ENCODE assay signal across 8 cellular contexts in the genomic region with DNA sequence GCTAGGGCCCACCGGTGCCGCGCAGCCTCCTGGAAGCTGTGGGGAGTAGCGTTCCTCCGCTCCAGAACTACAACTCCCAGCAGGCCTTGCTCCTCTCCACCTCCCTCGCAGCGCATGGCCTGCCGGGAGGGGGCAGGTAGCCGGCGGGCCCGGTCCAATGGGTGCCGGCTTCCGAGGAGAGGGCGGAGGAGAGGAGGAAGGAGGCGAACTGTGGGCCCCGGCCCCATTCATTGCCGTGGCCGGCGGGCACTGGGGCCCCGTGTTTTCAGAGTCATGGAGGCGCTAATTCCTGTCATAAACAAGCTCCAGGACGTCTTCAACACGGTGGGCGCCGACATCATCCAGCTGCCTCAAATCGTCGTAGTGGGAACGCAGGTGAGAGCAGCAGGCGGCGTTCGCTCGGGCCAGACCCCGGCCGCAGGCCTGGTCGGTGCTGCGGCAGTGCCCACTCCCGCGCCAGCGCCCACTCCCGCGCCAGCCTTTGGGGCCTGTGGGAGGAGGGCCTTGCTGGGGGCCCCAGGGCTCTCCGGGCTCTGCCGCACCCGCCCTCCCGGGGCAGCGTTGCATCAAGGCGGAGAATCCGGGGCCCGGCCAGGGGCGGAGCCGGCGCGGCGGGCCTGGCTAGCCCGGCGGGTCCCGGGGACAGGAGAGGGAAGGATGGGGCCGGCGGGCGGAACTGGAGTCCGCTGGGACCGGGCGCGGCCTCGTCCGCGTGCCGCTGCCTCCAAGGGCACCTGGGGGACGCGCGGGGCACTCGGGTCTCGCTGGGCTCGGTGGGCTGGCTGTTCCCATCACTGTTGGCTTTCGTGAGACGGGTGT. TPM values are rescaled to one million over a fixed set of nuclear protein-coding genes. Genes with fewer than 3 reads are reported as not detected.
DNase-seq lines count a peak whose midpoint lies in the region; TF ChIP-seq lines count a peak whose summit lies in the region.

A gene (plus strand): TSS at position 211 of the 819 bp plus-strand sequence. CDS start 63 bp downstream, at position 274.

- CTCF ChIA-PET in activated CD8-positive, alpha-beta memory T cell treated with anti-CD3 and anti-CD28 coated beads for 36 hours (lab: Charles Lee): interaction anchor here (1.0 to 1.4 kb wide), 3 partner anchors 77 to 1343 kb away, joined by 3 read pairs; a partner anchor contains a TSS

- DNase-seq in CMK (ENCODE audit: low read depth): peak; percentile 77
- peak; percentile 96 for DNase-seq in GM20000 (ENCODE audit: low spot score)
- DNase-seq in HT-29 (ENCODE audit: low spot score): peak; percentile 99
- peak; percentile 93 to 94 for DNase-seq in NOMO-1 (lab: John Stamatoyannopoulos, UW; ENCODE audit: unreplicated experiment in 2 of 2)
- peak; percentile 81 to 88 (median 87) for DNase-seq in effector memory CD4-positive, alpha-beta T cell
- peak; percentile 98 for DNase-seq in medulla oblongata (ENCODE audit: extremely low spot score)
- DNase-seq in stimulated activated CD8-positive, alpha-beta memory T cell treated with anti-CD3 and anti-CD28 coated beads, Interleukin-12 subunit alpha, Interleukin-12 subunit beta, amount 100 ng/mL, for 1 hour (ENCODE audit: low read depth): peak; percentile 82

- H3K9me3 ChIP-seq in effector memory CD4-positive, alpha-beta T cell (ENCODE audit: control insufficient read depth, low read length): no peaks in the 10 kb centered on the region

- POLR2A ChIA-PET in activated CD8-positive, alpha-beta memory T cell treated with anti-CD3 and anti-CD28 coated beads for 36 hours (lab: Charles Lee): interaction anchor here (0.5 to 0.6 kb wide), 2 partner anchors 149 to 231 kb away, joined by 3 to 4 read pairs; no protein-coding TSS in a partner anchor

- H3K27me3 ChIP-seq in effector memory CD4-positive, alpha-beta T cell (replicated peaks; ENCODE audit: control insufficient read depth, insufficient read depth, low read length, poor library complexity, severe bottlenecking): no peaks in the 10 kb centered on the region

- TF ChIP-seq CTCF in GM20000 (IDR thresholded peaks at IDR 0.05; ENCODE audit: extremely low read depth, missing control alignments): no peak

- H3K27ac ChIP-seq in effector memory CD4-positive, alpha-beta T cell (ENCODE audit: insufficient read depth, low read length, poor library complexity, severe bottlenecking): peak within 1 kb of the TSS; percentile 77

- H3K4me3 ChIP-seq in effector memory CD4-positive, alpha-beta T cell (ENCODE audit: insufficient read depth, low read depth, low read length, poor library complexity, severe bottlenecking): peak within 1 kb of the TSS; percentile 75

- no peaks in the 10 kb centered on the region for H3K36me3 ChIP-seq in effector memory CD4-positive, alpha-beta T cell (ENCODE audit: control insufficient read depth, insufficient read depth, low read length)

- no peaks in the 10 kb centered on the region for H3K4me1 ChIP-seq in effector memory CD4-positive, alpha-beta T cell (ENCODE audit: control insufficient read depth, insufficient read depth, low read length, poor library complexity, severe bottlenecking)

RNA-seq across cellular contexts. Expression of the gene that starts here (rescaled TPM):
- total RNA-seq in HT-29 (2014; rRNA removed; shearing (Covaris generic)): 28.2 and 30.3 TPM in 2 replicates
- 10 to 100 TPM; 66.9 to 75.0 TPM for total RNA-seq in activated CD8-positive, alpha-beta memory T cell treated with anti-CD3 and anti-CD28 coated beads for 36 hours

Comparison
In these comparisons a context has a peak if more than half of its experiments do, and no peak if none do; other contexts are left out.
1. Peak in every context shown above with its lines: DNase-seq, H3K4me3 ChIP-seq and H3K27ac ChIP-seq.